In the genomic region with DNA sequence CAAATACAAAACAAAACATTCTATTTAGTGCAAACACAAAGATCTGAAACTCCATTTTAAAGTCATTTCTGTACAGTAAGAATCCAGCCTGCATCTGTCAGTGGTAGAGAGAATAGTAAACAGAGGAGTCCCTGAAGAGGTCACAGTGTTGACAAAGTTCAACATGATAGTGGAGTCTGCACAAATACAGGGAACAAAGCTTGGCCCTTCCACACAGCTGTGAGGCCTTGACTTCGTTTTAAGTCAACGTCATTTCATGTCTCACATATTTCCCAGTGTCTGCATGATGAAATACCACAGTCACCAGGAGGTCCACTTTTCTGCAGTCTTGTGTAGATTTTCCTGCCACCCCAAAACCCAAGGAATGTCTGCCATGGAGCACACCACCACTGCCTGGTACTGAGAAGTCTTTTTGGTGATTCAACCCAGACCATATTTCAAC, we compare ENCODE assay signal across 1 cellular context.
TF ChIP-seq lines count a peak whose summit lies in the region.

No MANE protein-coding gene starts in this region.

TF ChIP-seq in GM12878, 131 proteins besides CTCF, POLR2A, EP300 and RAD21:
- TF ChIP-seq NR2C2 (IDR thresholded peaks at IDR 0.05; ENCODE audit: borderline replicate concordance, control insufficient read depth, insufficient read length, low read depth), result no peak
- no peak for TF ChIP-seq ASH2L (IDR thresholded peaks at IDR 0.05; ENCODE audit: borderline replicate concordance, low read depth)
- TF ChIP-seq, protein P1, sequence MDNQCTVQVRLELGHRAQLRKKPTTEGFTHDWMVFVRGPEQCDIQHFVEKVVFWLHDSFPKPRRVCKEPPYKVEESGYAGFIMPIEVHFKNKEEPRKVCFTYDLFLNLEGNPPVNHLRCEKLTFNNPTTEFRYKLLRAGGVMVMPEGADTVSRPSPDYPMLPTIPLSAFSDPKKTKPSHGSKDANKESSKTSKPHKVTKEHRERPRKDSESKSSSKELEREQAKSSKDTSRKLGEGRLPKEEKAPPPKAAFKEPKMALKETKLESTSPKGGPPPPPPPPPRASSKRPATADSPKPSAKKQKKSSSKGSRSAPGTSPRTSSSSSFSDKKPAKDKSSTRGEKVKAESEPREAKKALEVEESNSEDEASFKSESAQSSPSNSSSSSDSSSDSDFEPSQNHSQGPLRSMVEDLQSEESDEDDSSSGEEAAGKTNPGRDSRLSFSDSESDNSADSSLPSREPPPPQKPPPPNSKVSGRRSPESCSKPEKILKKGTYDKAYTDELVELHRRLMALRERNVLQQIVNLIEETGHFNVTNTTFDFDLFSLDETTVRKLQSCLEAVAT (IDR thresholded peaks at IDR 0.05), result no peak
- no peak for TF ChIP-seq NFXL1 (IDR thresholded peaks at IDR 0.05; ENCODE audit: borderline replicate concordance)
- TF ChIP-seq, protein P2, sequence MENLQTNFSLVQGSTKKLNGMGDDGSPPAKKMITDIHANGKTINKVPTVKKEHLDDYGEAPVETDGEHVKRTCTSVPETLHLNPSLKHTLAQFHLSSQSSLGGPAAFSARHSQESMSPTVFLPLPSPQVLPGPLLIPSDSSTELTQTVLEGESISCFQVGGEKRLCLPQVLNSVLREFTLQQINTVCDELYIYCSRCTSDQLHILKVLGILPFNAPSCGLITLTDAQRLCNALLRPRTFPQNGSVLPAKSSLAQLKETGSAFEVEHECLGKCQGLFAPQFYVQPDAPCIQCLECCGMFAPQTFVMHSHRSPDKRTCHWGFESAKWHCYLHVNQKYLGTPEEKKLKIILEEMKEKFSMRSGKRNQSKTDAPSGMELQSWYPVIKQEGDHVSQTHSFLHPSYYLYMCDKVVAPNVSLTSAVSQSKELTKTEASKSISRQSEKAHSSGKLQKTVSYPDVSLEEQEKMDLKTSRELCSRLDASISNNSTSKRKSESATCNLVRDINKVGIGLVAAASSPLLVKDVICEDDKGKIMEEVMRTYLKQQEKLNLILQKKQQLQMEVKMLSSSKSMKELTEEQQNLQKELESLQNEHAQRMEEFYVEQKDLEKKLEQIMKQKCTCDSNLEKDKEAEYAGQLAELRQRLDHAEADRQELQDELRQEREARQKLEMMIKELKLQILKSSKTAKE (IDR thresholded peaks at IDR 0.05; ENCODE audit: low read depth, poor library complexity, severe bottlenecking), result no peak
- TF ChIP-seq YY1 (IDR thresholded peaks at IDR 0.05; ENCODE audit: low read depth, low read length), result no peak
- no peak for TF ChIP-seq CBX5 (IDR thresholded peaks at IDR 0.05; ENCODE audit: low read depth)
- no peak for TF ChIP-seq SREBF1 (IDR thresholded peaks at IDR 0.05; ENCODE audit: low read length)
- TF ChIP-seq MTA2 (IDR thresholded peaks at IDR 0.05; ENCODE audit: low read depth), result no peak
